In the genomic region with DNA sequence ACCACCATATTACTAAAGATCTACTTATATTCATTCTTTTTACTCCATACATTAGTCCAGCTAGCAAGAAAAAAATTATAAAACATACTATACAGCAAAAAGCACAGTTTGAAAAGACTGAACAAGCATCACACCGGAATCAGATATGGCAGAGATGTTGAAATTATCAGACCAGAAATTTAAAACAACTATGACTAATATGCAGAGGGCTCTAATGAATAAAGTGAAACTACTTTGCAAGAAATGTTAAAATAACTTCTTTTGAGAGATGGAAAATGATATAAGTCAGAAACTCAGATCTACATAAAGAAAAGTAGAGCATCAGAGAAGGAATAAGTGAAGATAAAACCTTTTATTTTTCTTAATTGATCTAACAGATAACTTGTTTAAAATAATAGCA, we compare ENCODE assay signal across 2 cellular contexts.
TF ChIP-seq lines count a peak whose summit lies in the region.

No MANE protein-coding gene starts in this region.

TF ChIP-seq in IMR-90, 13 proteins besides CTCF, POLR2A, EP300 and RAD21 (continued from another document):
- TF ChIP-seq SMC3 (IDR thresholded peaks at IDR 0.05; ENCODE audit: low read depth, low read length) (no peak), MXI1 (IDR thresholded peaks at IDR 0.05; ENCODE audit: borderline replicate concordance, low read depth, low read length) (no peak), MAZ (IDR thresholded peaks at IDR 0.05; ENCODE audit: borderline replicate concordance, low read depth, low read length) (no peak), BHLHE40 (IDR thresholded peaks at IDR 0.05; ENCODE audit: low read depth, low read length) (no peak), CHD1 (IDR thresholded peaks at IDR 0.05; ENCODE audit: low read depth, low read length) (no peak), FOS (IDR thresholded peaks at IDR 0.05; ENCODE audit: low read depth, low read length) (no peak)
- TF ChIP-seq, protein P1, sequence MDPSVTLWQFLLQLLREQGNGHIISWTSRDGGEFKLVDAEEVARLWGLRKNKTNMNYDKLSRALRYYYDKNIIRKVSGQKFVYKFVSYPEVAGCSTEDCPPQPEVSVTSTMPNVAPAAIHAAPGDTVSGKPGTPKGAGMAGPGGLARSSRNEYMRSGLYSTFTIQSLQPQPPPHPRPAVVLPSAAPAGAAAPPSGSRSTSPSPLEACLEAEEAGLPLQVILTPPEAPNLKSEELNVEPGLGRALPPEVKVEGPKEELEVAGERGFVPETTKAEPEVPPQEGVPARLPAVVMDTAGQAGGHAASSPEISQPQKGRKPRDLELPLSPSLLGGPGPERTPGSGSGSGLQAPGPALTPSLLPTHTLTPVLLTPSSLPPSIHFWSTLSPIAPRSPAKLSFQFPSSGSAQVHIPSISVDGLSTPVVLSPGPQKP (IDR thresholded peaks at IDR 0.05; ENCODE audit: borderline replicate concordance, low read depth, low read length) = no peak
- TF ChIP-seq, protein P2, sequence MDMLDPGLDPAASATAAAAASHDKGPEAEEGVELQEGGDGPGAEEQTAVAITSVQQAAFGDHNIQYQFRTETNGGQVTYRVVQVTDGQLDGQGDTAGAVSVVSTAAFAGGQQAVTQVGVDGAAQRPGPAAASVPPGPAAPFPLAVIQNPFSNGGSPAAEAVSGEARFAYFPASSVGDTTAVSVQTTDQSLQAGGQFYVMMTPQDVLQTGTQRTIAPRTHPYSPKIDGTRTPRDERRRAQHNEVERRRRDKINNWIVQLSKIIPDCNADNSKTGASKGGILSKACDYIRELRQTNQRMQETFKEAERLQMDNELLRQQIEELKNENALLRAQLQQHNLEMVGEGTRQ (IDR thresholded peaks at IDR 0.05; ENCODE audit: low read depth, low read length) = no peak

TF ChIP-seq in SK-N-SH treated with all-trans-retinoic acid at 6 μM for 48 hours, 23 proteins besides CTCF, POLR2A, EP300 and RAD21:
- TF ChIP-seq, protein P3, sequence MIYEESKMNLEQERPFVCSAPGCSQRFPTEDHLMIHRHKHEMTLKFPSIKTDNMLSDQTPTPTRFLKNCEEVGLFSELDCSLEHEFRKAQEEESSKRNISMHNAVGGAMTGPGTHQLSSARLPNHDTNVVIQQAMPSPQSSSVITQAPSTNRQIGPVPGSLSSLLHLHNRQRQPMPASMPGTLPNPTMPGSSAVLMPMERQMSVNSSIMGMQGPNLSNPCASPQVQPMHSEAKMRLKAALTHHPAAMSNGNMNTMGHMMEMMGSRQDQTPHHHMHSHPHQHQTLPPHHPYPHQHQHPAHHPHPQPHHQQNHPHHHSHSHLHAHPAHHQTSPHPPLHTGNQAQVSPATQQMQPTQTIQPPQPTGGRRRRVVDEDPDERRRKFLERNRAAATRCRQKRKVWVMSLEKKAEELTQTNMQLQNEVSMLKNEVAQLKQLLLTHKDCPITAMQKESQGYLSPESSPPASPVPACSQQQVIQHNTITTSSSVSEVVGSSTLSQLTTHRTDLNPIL (CRISPR knock-in tag; IDR thresholded peaks at IDR 0.05; ENCODE audit: low read depth) = no peak
- TF ChIP-seq, protein P4, sequence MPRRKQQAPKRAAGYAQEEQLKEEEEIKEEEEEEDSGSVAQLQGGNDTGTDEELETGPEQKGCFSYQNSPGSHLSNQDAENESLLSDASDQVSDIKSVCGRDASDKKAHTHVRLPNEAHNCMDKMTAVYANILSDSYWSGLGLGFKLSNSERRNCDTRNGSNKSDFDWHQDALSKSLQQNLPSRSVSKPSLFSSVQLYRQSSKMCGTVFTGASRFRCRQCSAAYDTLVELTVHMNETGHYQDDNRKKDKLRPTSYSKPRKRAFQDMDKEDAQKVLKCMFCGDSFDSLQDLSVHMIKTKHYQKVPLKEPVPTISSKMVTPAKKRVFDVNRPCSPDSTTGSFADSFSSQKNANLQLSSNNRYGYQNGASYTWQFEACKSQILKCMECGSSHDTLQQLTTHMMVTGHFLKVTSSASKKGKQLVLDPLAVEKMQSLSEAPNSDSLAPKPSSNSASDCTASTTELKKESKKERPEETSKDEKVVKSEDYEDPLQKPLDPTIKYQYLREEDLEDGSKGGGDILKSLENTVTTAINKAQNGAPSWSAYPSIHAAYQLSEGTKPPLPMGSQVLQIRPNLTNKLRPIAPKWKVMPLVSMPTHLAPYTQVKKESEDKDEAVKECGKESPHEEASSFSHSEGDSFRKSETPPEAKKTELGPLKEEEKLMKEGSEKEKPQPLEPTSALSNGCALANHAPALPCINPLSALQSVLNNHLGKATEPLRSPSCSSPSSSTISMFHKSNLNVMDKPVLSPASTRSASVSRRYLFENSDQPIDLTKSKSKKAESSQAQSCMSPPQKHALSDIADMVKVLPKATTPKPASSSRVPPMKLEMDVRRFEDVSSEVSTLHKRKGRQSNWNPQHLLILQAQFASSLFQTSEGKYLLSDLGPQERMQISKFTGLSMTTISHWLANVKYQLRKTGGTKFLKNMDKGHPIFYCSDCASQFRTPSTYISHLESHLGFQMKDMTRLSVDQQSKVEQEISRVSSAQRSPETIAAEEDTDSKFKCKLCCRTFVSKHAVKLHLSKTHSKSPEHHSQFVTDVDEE (CRISPR knock-in tag; IDR thresholded peaks at IDR 0.05) = no peak
- no peak for TF ChIP-seq ZFP30 (CRISPR knock-in tag; IDR thresholded peaks at IDR 0.05)
- no peak for TF ChIP-seq ISL1 (CRISPR knock-in tag; IDR thresholded peaks at IDR 0.05)
- no peak for TF ChIP-seq PPARA (CRISPR knock-in tag; IDR thresholded peaks at IDR 0.05; ENCODE audit: borderline replicate concordance)
